ENCODE assay signal across 22 cellular contexts in the genomic region with DNA sequence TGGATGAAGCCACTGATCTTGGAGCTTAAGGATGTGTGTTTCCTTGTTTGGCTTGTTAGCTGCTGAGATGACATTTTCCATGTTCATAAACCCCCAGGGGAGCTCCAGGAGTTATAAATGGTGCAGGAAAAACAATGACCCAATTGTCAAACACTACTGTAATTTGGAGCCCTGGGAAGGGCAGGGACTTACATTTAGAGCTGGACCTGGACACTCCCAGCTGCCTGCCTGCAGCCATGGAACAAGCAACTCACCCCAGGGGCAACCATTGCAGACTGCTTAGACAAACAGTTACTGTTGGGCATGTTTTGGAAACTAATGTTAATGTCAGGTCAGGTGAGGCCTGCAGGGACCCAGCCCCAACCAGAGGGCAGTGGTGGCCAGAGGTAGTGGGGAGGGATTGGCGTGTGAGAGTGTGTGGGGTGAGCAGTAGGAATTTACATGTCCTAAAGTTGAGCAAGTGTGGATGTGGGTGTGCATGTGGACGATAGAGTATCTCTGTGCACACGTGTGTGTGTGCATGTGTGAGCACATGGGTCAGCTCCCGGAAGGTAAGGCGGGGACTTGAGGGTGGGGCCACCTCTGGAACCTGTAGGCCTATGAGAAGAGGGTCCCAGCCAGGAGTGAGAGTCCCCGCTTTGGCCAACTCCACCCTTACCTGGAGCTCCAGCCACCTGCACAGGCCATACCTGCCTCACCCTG.
DNase-seq lines count a peak whose midpoint lies in the region; ATAC-seq, FAIRE-seq and TF ChIP-seq lines count a peak whose summit lies in the region.
"Had no signal": no experiment of that assay in that cellular context is flagged by ENCODE, and none has a peak within 500 bp of the region (broad histone marks: within the 10 kb centered on the region; RNA-seq: fewer than 3 reads in every experiment).

No MANE protein-coding gene starts in this region.

- no peaks in the 10 kb centered on the region for H3K36me3 ChIP-seq in PC-3 (ENCODE audit: low read depth, low read length)
- no peaks in the 10 kb centered on the region for H3K36me3 ChIP-seq in HepG2 (replicated peaks in 1 of 2; ENCODE audit: control insufficient read depth in 1 of 2, insufficient read depth in 2 of 2, low read length in 2 of 2)
- H3K36me3 ChIP-seq: BE2C had no signal

- H3K79me2 ChIP-seq in PC-3 (ENCODE audit: low read length) (no peaks in the 10 kb centered on the region), HepG2 (ENCODE audit: insufficient read depth, low read length) (no peaks in the 10 kb centered on the region)

- H3K9me3 ChIP-seq in PC-3 (ENCODE audit: low read length) (no peaks in the 10 kb centered on the region), HepG2 (ENCODE audit: low read length) (no peaks in the 10 kb centered on the region)
- H3K9me3 ChIP-seq: BE2C had no signal

- H3K9ac ChIP-seq in PC-3 (ENCODE audit: low read length), result no peak overlapping the region
- no peak overlapping the region for H3K9ac ChIP-seq in HepG2 (ENCODE audit: insufficient read depth, low read depth, low read length)

- in situ Hi-C loops in HepG2 (cut with HindIII; ENCODE audit: extremely low pct_ligation_motif_present, low pct_unique_long_range_greater_than_20kb), result no loop called here

- no peaks in the 10 kb centered on the region for H3F3A ChIP-seq in PC-3 (ENCODE audit: low read length, unreplicated experiment)

- DNase-seq in cardiac septum (ENCODE audit: low spot score) (peak; percentile 29), left cardiac atrium (no peak), PC-3 (no peak), HepG2 (ENCODE audit: low spot score) (no peak), dermis blood vessel endothelial cell (no peak), kidney tubule cell (ENCODE audit: low spot score) (no peak)
- DNase-seq: BE2C; CD4-positive, CD25-positive, alpha-beta regulatory T cell; DMS53; EL; HFFc6; KG1; NCI-H1105 treated with DMSO at 0.1 percent for 48 hours; NCI-H187 treated with DMSO at 0.1 percent for 48 hours; NCI-H226; NCI-H524 had no signal

- TF ChIP-seq CTCF in PC-3 (conservative IDR thresholded peaks at IDR 0.05; ENCODE audit: low read depth, low read length), result no peak
- TF ChIP-seq CTCF in HepG2 (CRISPR knock-in tag; IDR thresholded peaks at IDR 0.05), result no peak

- H4K20me1 ChIP-seq in PC-3 (ENCODE audit: low read length), result no peaks in the 10 kb centered on the region
- no peaks in the 10 kb centered on the region for H4K20me1 ChIP-seq in HepG2 (ENCODE audit: insufficient read depth, low read length)

- H2AFZ ChIP-seq in PC-3 (ENCODE audit: low read length) (no peak overlapping the region), HepG2 (ENCODE audit: low read length) (no peak overlapping the region)

- TF ChIP-seq EP300 in HepG2 (IDR thresholded peaks at IDR 0.05; ENCODE audit: low read depth in 2 of 2, low read length in 2 of 2) (no peak), HepG2 (CRISPR knock-in tag; IDR thresholded peaks at IDR 0.05; ENCODE audit: borderline replicate concordance) (no peak)

- FAIRE-seq in HepG2 (lab: Jason Lieb, UNC), result no peak
- FAIRE-seq: A204.1, GM12891, GM18507, H54 had no signal

- intact Hi-C loops in cardiac septum (cut with DNase I), result no loop called here
- intact Hi-C loops in left cardiac atrium (cut with DNase I), result no loop called here
- intact Hi-C loops in PC-3 (cut with micrococcal nuclease), result loop anchor here (2.0 kb wide), 1 partner anchor 39 kb away; no protein-coding TSS in a partner anchor
- intact Hi-C loops in HepG2 (cut with micrococcal nuclease; ENCODE audit: unreplicated experiment), result no loop called here

- WGBS in HepG2 (ENCODE audit: low lambda C conversion rate), result 17% methylated on average over 3 of the region's 6 CpGs

- H3K9me2 ChIP-seq in PC-3 (replicated peaks; ENCODE audit: low read length), result no peaks in the 10 kb centered on the region

- POLR2A ChIA-PET in PC-3 (lab: Charles Lee; ENCODE audit: unreplicated experiment) (no interaction called here), HepG2 (lab: Yijun Ruan, JAX) (no interaction called here)

- no peak for TF ChIP-seq RAD21 in HepG2 (CRISPR knock-in tag; IDR thresholded peaks at IDR 0.05)

- H3K4me1 ChIP-seq in PC-3 (ENCODE audit: insufficient read depth, low read length) (no peaks in the 10 kb centered on the region), HepG2 (ENCODE audit: insufficient read depth, low read length) (no peaks in the 10 kb centered on the region)
- H3K4me1 ChIP-seq: BE2C had no signal

- TF ChIP-seq POLR2A in HepG2 (IDR thresholded peaks at IDR 0.05; ENCODE audit: insufficient read depth in 1 of 2, low read depth in 2 of 2, low read length in 2 of 2), result no peak

- H3K27me3 ChIP-seq in PC-3 (ENCODE audit: low read length) (no peaks in the 10 kb centered on the region), HepG2 (ENCODE audit: control insufficient read depth in 1 of 2, insufficient read depth in 2 of 2, low read length in 2 of 2) (peaks cover 0 to 1% of the 10 kb centered on the region in 2 experiments; a peak in 1 of 5 replicates)
- H3K27me3 ChIP-seq: BE2C had no signal

- no peak for ATAC-seq in left cardiac atrium
- ATAC-seq in PC-3, result peak; percentile 68
- no peak for ATAC-seq in HepG2
- no peak for ATAC-seq in GM19395 (IDR thresholded peaks at IDR 0.05; ENCODE audit: unreplicated experiment)

- H3K4me3 ChIP-seq in PC-3 (ENCODE audit: low read length) (no peak overlapping the region), HepG2 (replicated peaks in 1 of 3; ENCODE audit: insufficient read depth in 1 of 3, low read depth in 2 of 3, low read length in 3 of 3) (no peak overlapping the region)

- no peak overlapping the region for H3K27ac ChIP-seq in PC-3 (ENCODE audit: low read length)
- no peak overlapping the region for H3K27ac ChIP-seq in HepG2 (ENCODE audit: extremely low read length, insufficient read depth, low read length)
- H3K27ac ChIP-seq: RWPE1 had no signal

- H3K4me2 ChIP-seq in PC-3 (ENCODE audit: low read length) (no peak overlapping the region), HepG2 (ENCODE audit: low read depth, low read length) (no peak overlapping the region)

- CTCF ChIA-PET in PC-3 (lab: Charles Lee), result no interaction called here
- CTCF ChIA-PET in HepG2 (lab: Yijun Ruan, JAX; ENCODE audit: low intra/inter-chr PET ratio, low total read pairs), result no interaction called here

- BruUV-seq in PC-3 (replicated peaks; lab: Mats Ljungman, UMichigan) (no TSS peak), HepG2 (replicated peaks; lab: Mats Ljungman, UMichigan) (no TSS peak)

TF ChIP-seq in HepG2, 621 proteins besides CTCF, POLR2A, EP300 and RAD21:
- TF ChIP-seq MAZ (IDR thresholded peaks at IDR 0.05; ENCODE audit: borderline replicate concordance, low read depth, low read length) (no peak), MAZ (CRISPR knock-in tag; IDR thresholded peaks at IDR 0.05; ENCODE audit: low read depth) (no peak), RXRB (CRISPR knock-in tag; IDR thresholded peaks at IDR 0.05; ENCODE audit: borderline replicate concordance) (no peak), ZBTB20 (CRISPR knock-in tag; IDR thresholded peaks at IDR 0.05; ENCODE audit: borderline replicate concordance, low read depth) (no peak)
- TF ChIP-seq, protein P1, sequence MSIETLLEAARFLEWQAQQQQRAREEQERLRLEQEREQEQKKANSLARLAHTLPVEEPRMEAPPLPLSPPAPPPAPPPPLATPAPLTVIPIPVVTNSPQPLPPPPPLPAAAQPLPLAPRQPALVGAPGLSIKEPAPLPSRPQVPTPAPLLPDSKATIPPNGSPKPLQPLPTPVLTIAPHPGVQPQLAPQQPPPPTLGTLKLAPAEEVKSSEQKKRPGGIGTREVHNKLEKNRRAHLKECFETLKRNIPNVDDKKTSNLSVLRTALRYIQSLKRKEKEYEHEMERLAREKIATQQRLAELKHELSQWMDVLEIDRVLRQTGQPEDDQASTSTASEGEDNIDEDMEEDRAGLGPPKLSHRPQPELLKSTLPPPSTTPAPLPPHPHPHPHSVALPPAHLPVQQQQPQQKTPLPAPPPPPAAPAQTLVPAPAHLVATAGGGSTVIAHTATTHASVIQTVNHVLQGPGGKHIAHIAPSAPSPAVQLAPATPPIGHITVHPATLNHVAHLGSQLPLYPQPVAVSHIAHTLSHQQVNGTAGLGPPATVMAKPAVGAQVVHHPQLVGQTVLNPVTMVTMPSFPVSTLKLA (IDR thresholded peaks at IDR 0.05), result peak; percentile 53; the same call in 1 of the 2 replicates
